9 cellular contexts compared by ENCODE assay signal in genomic region chr9:137705443-137705863, GRCh38.
DNase-seq lines count a peak whose midpoint lies in the region; ATAC-seq, FAIRE-seq and TF ChIP-seq lines count a peak whose summit lies in the region.
"Had no signal": no experiment of that assay in that cellular context is flagged by ENCODE, and none has a peak within 500 bp of the region (broad histone marks: within the 10 kb centered on the region; RNA-seq: fewer than 3 reads in every experiment).

No MANE protein-coding gene starts in this region.

- H3K4me1 ChIP-seq in naive thymus-derived CD4-positive, alpha-beta T cell (ENCODE audit: control insufficient read depth in 2 of 2, insufficient read depth in 2 of 2, low read length in 2 of 2) = peaks cover 19 to 30% of the 10 kb centered on the region in 2 donors

- H3K27ac ChIP-seq in naive thymus-derived CD4-positive, alpha-beta T cell (ENCODE audit: low read depth, low read length) = no peak overlapping the region

- H3K27ac Mint-ChIP-seq in activated CD4-positive, alpha-beta T cell treated with anti-CD3 and anti-CD28 coated beads, Interleukin-2, amount 10 ng/mL, durations not matched to agents 7 days and 5 days = no peak overlapping the region
- peak overlapping the region in 8 of 9 donors; percentile 38 to 81 (median 67) for H3K27ac Mint-ChIP-seq in naive thymus-derived CD4-positive, alpha-beta T cell

- peak; percentile 89 for FAIRE-seq in GM12892 (lab: Jason Lieb, UNC)
- FAIRE-seq: frontal cortex had no signal

- intact Hi-C loops in naive thymus-derived CD4-positive, alpha-beta T cell (cut with micrococcal nuclease) = no loop called here

- H3K36me3 ChIP-seq in naive thymus-derived CD4-positive, alpha-beta T cell (ENCODE audit: control insufficient read depth in 2 of 3, insufficient read depth in 3 of 3, low read length in 3 of 3) = peaks cover 0 to 30% (median 3%) of the 10 kb centered on the region in 3 experiments

- H3K9me3 ChIP-seq in naive thymus-derived CD4-positive, alpha-beta T cell (ENCODE audit: control insufficient read depth in 2 of 3, low read length in 3 of 3) = peaks cover 0 to 15% (median 10%) of the 10 kb centered on the region in 3 experiments

- peaks cover 33% of the 10 kb centered on the region for H3K36me3 Mint-ChIP-seq in activated CD4-positive, alpha-beta T cell treated with anti-CD3 and anti-CD28 coated beads, Interleukin-2, amount 10 ng/mL, durations not matched to agents 7 days and 5 days (ENCODE audit: low read depth)
- peaks cover 9 to 38% (median 26%) of the 10 kb centered on the region in 5 donors for H3K36me3 Mint-ChIP-seq in naive thymus-derived CD4-positive, alpha-beta T cell

- H3K9me3 Mint-ChIP-seq in activated CD4-positive, alpha-beta T cell treated with anti-CD3 and anti-CD28 coated beads, Interleukin-2, amount 10 ng/mL, durations not matched to agents 7 days and 5 days = peaks cover 25% of the 10 kb centered on the region
- peaks cover 0 to 34% (median 13%) of the 10 kb centered on the region in 11 donors for H3K9me3 Mint-ChIP-seq in naive thymus-derived CD4-positive, alpha-beta T cell

- peak overlapping the region; percentile 19 for H3K4me3 ChIP-seq in naive thymus-derived CD4-positive, alpha-beta T cell (ENCODE audit: low read length)

- H3K4me3 Mint-ChIP-seq in activated CD4-positive, alpha-beta T cell treated with anti-CD3 and anti-CD28 coated beads, Interleukin-2, amount 10 ng/mL, durations not matched to agents 7 days and 5 days = peak overlapping the region; percentile 11
- H3K4me3 Mint-ChIP-seq in naive thymus-derived CD4-positive, alpha-beta T cell = peak overlapping the region; percentile 57 to 90 (median 81)

- ATAC-seq in HG02571 (IDR thresholded peaks at IDR 0.05; ENCODE audit: unreplicated experiment) = peak; percentile 52
- ATAC-seq in naive thymus-derived CD4-positive, alpha-beta T cell = peak; percentile 64

- H3K27me3 Mint-ChIP-seq in activated CD4-positive, alpha-beta T cell treated with anti-CD3 and anti-CD28 coated beads, Interleukin-2, amount 10 ng/mL, durations not matched to agents 7 days and 5 days = no peaks in the 10 kb centered on the region
- H3K27me3 Mint-ChIP-seq in naive thymus-derived CD4-positive, alpha-beta T cell = no peaks in the 10 kb centered on the region

- peaks cover 23% of the 10 kb centered on the region for H3K4me1 Mint-ChIP-seq in activated CD4-positive, alpha-beta T cell treated with anti-CD3 and anti-CD28 coated beads, Interleukin-2, amount 10 ng/mL, durations not matched to agents 7 days and 5 days
- H3K4me1 Mint-ChIP-seq in naive thymus-derived CD4-positive, alpha-beta T cell = peaks cover 22 to 61% (median 52%) of the 10 kb centered on the region in 7 donors

- H3K27me3 ChIP-seq in naive thymus-derived CD4-positive, alpha-beta T cell (ENCODE audit: control insufficient read depth in 2 of 2, insufficient read depth in 2 of 2, low read length in 2 of 2) = no peaks in the 10 kb centered on the region

- DNase-seq in GM12892 (ENCODE audit: insufficient read length) = peak; percentile 74
- peak; percentile 37 for DNase-seq in activated CD4-positive, alpha-beta T cell treated with anti-CD3 and anti-CD28 coated beads, Interleukin-2, amount 10 ng/mL, durations not matched to agents 7 days and 5 days
- DNase-seq in naive thymus-derived CD4-positive, alpha-beta T cell = peak in 6 of 9 donors; percentile 19 to 42 (median 30)
- DNase-seq in LoVo (ENCODE audit: low spot score) = no peak
- DNase-seq in ACHN = no peak
- no peak for DNase-seq in NCI-H146 treated with DMSO at 0.1 percent for 48 hours (lab: John Stamatoyannopoulos, UW; ENCODE audit: unreplicated experiment)
- no peak for DNase-seq in NCI-H1930 (lab: John Stamatoyannopoulos, UW)

- no peak for TF ChIP-seq POLR2A in GM12892 (IDR thresholded peaks at IDR 0.05; ENCODE audit: low read depth, low read length)

- POLR2A ChIA-PET in activated CD4-positive, alpha-beta T cell treated with anti-CD3 and anti-CD28 coated beads, Interleukin-2, amount 10 ng/mL, durations not matched to agents 7 days and 5 days (lab: Charles Lee) = no interaction called here
- POLR2A ChIA-PET in naive thymus-derived CD4-positive, alpha-beta T cell (lab: Charles Lee) = no interaction called here

- CTCF ChIA-PET in activated CD4-positive, alpha-beta T cell treated with anti-CD3 and anti-CD28 coated beads, Interleukin-2, amount 10 ng/mL, durations not matched to agents 7 days and 5 days (lab: Charles Lee) = no interaction called here
- CTCF ChIA-PET in naive thymus-derived CD4-positive, alpha-beta T cell (lab: Charles Lee) = no interaction called here

- in situ Hi-C loops in ACHN (cut with HindIII; ENCODE audit: low pct_ligation_motif_present, low pct_unique_long_range_greater_than_20kb, low sequenced_read_pairs) = no loop called here

Comparison
In these comparisons a context has a peak if more than half of its experiments do, and no peak if none do; other contexts are left out.
1. DNase-seq: peak in GM12892 (single experiment), activated CD4-positive, alpha-beta T cell treated with anti-CD3 and anti-CD28 coated beads, Interleukin-2, amount 10 ng/mL, durations not matched to agents 7 days and 5 days (single experiment) and naive thymus-derived CD4-positive, alpha-beta T cell (6 of 9); none in LoVo (single experiment), ACHN (single experiment), NCI-H146 treated with DMSO at 0.1 percent for 48 hours (single experiment) and NCI-H1930 (0 of 2).